15 cellular contexts compared by ENCODE assay signal in the genomic region with DNA sequence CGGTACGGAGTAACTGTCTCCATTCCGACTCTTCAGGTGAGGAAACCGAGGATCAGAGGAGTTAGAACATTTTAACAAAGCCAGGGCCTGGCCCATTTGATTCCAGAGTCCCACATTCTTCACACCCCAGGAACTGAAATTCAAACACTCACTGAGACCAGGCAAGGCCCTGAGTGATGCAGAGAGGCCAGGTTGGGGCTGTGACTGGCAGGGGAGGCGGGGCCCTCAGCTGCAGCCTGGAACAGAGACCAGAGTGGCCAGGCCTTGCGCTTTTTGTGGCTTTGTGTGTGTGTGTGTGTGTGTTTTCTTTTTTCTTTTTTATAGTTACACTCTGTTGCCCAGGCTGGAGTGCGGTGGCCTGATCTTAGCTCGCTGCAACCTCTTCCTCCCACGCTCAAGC. TPM values are rescaled to one million over a fixed set of nuclear protein-coding genes. Genes with fewer than 3 reads are reported as not detected.
A peak's percentile ranks its signal among the peaks of the same experiment; 100 is the strongest.
DNase-seq lines count a peak whose midpoint lies in the region; ATAC-seq and TF ChIP-seq lines count a peak whose summit lies in the region.
"Had no signal": no experiment of that assay in that cellular context is flagged by ENCODE, and none has a peak within 500 bp of the region (broad histone marks: within the 10 kb centered on the region; RNA-seq: fewer than 3 reads in every experiment).

No MANE protein-coding gene starts in this region.

- H4K5ac ChIP-seq in H9 (ENCODE audit: insufficient read length, low read depth, low read length) = no peak overlapping the region

- no CpG with 5 or more reads among the region's 9 CpGs for WGBS in H9 (ENCODE audit: extremely low coverage, insufficient read length, low lambda C conversion rate)

- H2BK5ac ChIP-seq in H9 (ENCODE audit: insufficient read length, low read length) = no peak overlapping the region

- no peak overlapping the region for H2AK5ac ChIP-seq in H9 (ENCODE audit: insufficient read length, low read length)

- H2AFZ ChIP-seq in H9 (ENCODE audit: low read length) = no peak overlapping the region
- H2AFZ ChIP-seq: GM23248 had no signal

- no peak overlapping the region for H2BK20ac ChIP-seq in H9 (ENCODE audit: low read depth, low read length, poor library complexity, severe bottlenecking)

- peaks cover 3% of the 10 kb centered on the region for H3K23me2 ChIP-seq in H9 (ENCODE audit: insufficient read length, low read depth, low read length, poor library complexity, severe bottlenecking)

- H2BK12ac ChIP-seq in H9 (ENCODE audit: insufficient read length, low read depth, low read length) = no peak overlapping the region

- ATAC-seq in naive B cell (ENCODE audit: low read depth in 2 of 2) (no peak), GM21529 (IDR thresholded peaks at IDR 0.05; ENCODE audit: unreplicated experiment) (no peak), GM18511 (IDR thresholded peaks at IDR 0.05; ENCODE audit: unreplicated experiment) (no peak), GM21526 (IDR thresholded peaks at IDR 0.05; ENCODE audit: low FRiP score, unreplicated experiment) (no peak)

- no peak overlapping the region for H3K27ac ChIP-seq in H9 (ENCODE audit: insufficient read length, low read depth, low read length)
- H3K27ac ChIP-seq: GM23248 had no signal

- no peak overlapping the region for H3T11ph ChIP-seq in H9 (ENCODE audit: low read length)

- H3K14ac ChIP-seq in H9 (ENCODE audit: insufficient read depth, low read length) = no peak overlapping the region

- no peak for TF ChIP-seq CTCF in H9 (conservative IDR thresholded peaks at IDR 0.05)

- H3K4me3 Mint-ChIP-seq in activated T-cell treated with anti-CD3 and anti-CD28 coated beads, Interleukin-2, amount 50 U/mL, for 24 hours = no peak overlapping the region
- H3K4me3 Mint-ChIP-seq in H9 (peak overlapping the region in 1 of 2 experiments; percentile 17; a peak in 1 of 5 replicates), naive B cell (peak overlapping the region in 1 of 8 donors; percentile 25)
- no peak overlapping the region for H3K4me3 Mint-ChIP-seq in activated T-helper 1 cell treated with anti-CD3 and anti-CD28 coated beads, Interleukin-12 subunit alpha, Interleukin-12 subunit beta, Interleukin-2, Interleukin-4 antibody, amounts not matched to agents 30 ng/mL and 10 ng/mL and 1 ng/mL, durations not matched to agents 14 hours and 24 hours and 36 hours

- H3K27ac Mint-ChIP-seq in activated T-cell treated with anti-CD3 and anti-CD28 coated beads, Interleukin-2, amount 50 U/mL, for 24 hours = peak overlapping the region; percentile 4
- H3K27ac Mint-ChIP-seq in H9 = peak overlapping the region; percentile 85 to 95 (median 93)
- H3K27ac Mint-ChIP-seq in activated T-helper 1 cell treated with anti-CD3 and anti-CD28 coated beads, Interleukin-12 subunit alpha, Interleukin-12 subunit beta, Interleukin-2, Interleukin-4 antibody, amounts not matched to agents 30 ng/mL and 10 ng/mL and 1 ng/mL, durations not matched to agents 14 hours and 24 hours and 36 hours = peak overlapping the region; percentile 23
- peak overlapping the region in 4 of 6 donors; percentile 47 to 92 (median 63) for H3K27ac Mint-ChIP-seq in naive B cell
- H3K27ac Mint-ChIP-seq: CD14-positive monocyte had no signal

- H4K8ac ChIP-seq in H9 (replicated peaks; ENCODE audit: insufficient read length, low read depth, low read length) = no peak overlapping the region

- no peak overlapping the region for H3K4ac ChIP-seq in H9 (ENCODE audit: low read depth, low read length)

- no peaks in the 10 kb centered on the region for H3K27me3 Mint-ChIP-seq in activated T-cell treated with anti-CD3 and anti-CD28 coated beads, Interleukin-2, amount 50 U/mL, for 24 hours
- H3K27me3 Mint-ChIP-seq in H9 (ENCODE audit: low read depth) = no peaks in the 10 kb centered on the region
- H3K27me3 Mint-ChIP-seq in activated T-helper 1 cell treated with anti-CD3 and anti-CD28 coated beads, Interleukin-12 subunit alpha, Interleukin-12 subunit beta, Interleukin-2, Interleukin-4 antibody, amounts not matched to agents 30 ng/mL and 10 ng/mL and 1 ng/mL, durations not matched to agents 14 hours and 24 hours and 36 hours (ENCODE audit: insufficient read depth) = no peaks in the 10 kb centered on the region
- H3K27me3 Mint-ChIP-seq in naive B cell = no peaks in the 10 kb centered on the region

- intact Hi-C loops in activated T-helper 1 cell treated with anti-CD3 and anti-CD28 coated beads, Interleukin-12 subunit alpha, Interleukin-12 subunit beta, Interleukin-2, Interleukin-4 antibody, amounts not matched to agents 30 ng/mL and 10 ng/mL and 1 ng/mL, durations not matched to agents 14 hours and 24 hours and 36 hours (cut with micrococcal nuclease) = no loop called here

- no peaks in the 10 kb centered on the region for H3K79me1 ChIP-seq in H9 (ENCODE audit: insufficient read depth, low read depth, low read length, poor library complexity, severe bottlenecking)

- no peak overlapping the region for H3K18ac ChIP-seq in H9 (ENCODE audit: insufficient read length, low read depth, low read length)

- no peak overlapping the region for H4K91ac ChIP-seq in H9 (ENCODE audit: insufficient read length, low read depth, low read length)

- no peak overlapping the region for H2BK15ac ChIP-seq in H9 (ENCODE audit: low read depth, low read length)

- no peaks in the 10 kb centered on the region; the same call in 1 of the 2 replicates for H3K4me1 ChIP-seq in H9 (ENCODE audit: insufficient read depth, low read length)

- no peak overlapping the region for H3K56ac ChIP-seq in H9 (ENCODE audit: insufficient read length, low read depth, low read length)

- H3K4me1 Mint-ChIP-seq in activated T-cell treated with anti-CD3 and anti-CD28 coated beads, Interleukin-2, amount 50 U/mL, for 24 hours (ENCODE audit: low read depth) = peaks cover 13% of the 10 kb centered on the region
- peaks cover 34 to 51% of the 10 kb centered on the region in 2 experiments for H3K4me1 Mint-ChIP-seq in H9
- no peaks in the 10 kb centered on the region for H3K4me1 Mint-ChIP-seq in activated T-helper 1 cell treated with anti-CD3 and anti-CD28 coated beads, Interleukin-12 subunit alpha, Interleukin-12 subunit beta, Interleukin-2, Interleukin-4 antibody, amounts not matched to agents 30 ng/mL and 10 ng/mL and 1 ng/mL, durations not matched to agents 14 hours and 24 hours and 36 hours (ENCODE audit: low read depth)
- H3K4me1 Mint-ChIP-seq in naive B cell = peaks cover 27 to 40% (median 32%) of the 10 kb centered on the region in 3 donors

- no peak overlapping the region for H3K4me2 ChIP-seq in H9 (ENCODE audit: insufficient read depth, insufficient read length, low read length)

- no peak overlapping the region for H2BK120ac ChIP-seq in H9 (ENCODE audit: low read depth, low read length, poor library complexity, severe bottlenecking)

- H3K23ac ChIP-seq in H9 (ENCODE audit: insufficient read length, low read depth, low read length) = no peak overlapping the region

- no peaks in the 10 kb centered on the region for H3K79me2 ChIP-seq in H9 (ENCODE audit: insufficient read depth, low read length)

- H3K27me3 ChIP-seq in H9 (ENCODE audit: insufficient read depth, low read length) = no peaks in the 10 kb centered on the region

- no peak overlapping the region for H3K9ac ChIP-seq in H9 (ENCODE audit: extremely low read depth, insufficient read length, low read length)
- H3K9ac ChIP-seq: GM23248 had no signal

- H3K9me3 ChIP-seq in H9 (ENCODE audit: control insufficient read depth, low read depth, low read length) = no peaks in the 10 kb centered on the region

- H4K20me1 ChIP-seq in H9 (ENCODE audit: control insufficient read depth, insufficient read depth, insufficient read length) = no peaks in the 10 kb centered on the region

- DNase-seq in activated T-cell treated with anti-CD3 and anti-CD28 coated beads, Interleukin-2, amount 50 U/mL, for 24 hours = no peak
- DNase-seq in activated T-cell treated with anti-CD3 and anti-CD28 coated beads for 4 hours (no peak), H9 (peak; percentile 59), naive B cell (no peak)
- DNase-seq in activated T-helper 1 cell treated with anti-CD3 and anti-CD28 coated beads, Interleukin-12 subunit alpha, Interleukin-12 subunit beta, Interleukin-2, Interleukin-4 antibody, amounts not matched to agents 30 ng/mL and 10 ng/mL and 1 ng/mL, durations not matched to agents 14 hours and 24 hours and 36 hours (ENCODE audit: low spot score) = no peak
- DNase-seq: Calu3, GM23248, NCI-H187 treated with DMSO at 0.1 percent for 48 hours, NCI-H2171 treated with DMSO at 0.1 percent for 48 hours, NCI-H82, SIG-M5 had no signal

- H3K36me3 Mint-ChIP-seq in activated T-cell treated with anti-CD3 and anti-CD28 coated beads, Interleukin-2, amount 50 U/mL, for 24 hours (ENCODE audit: low read depth) = peaks cover 7% of the 10 kb centered on the region
- H3K36me3 Mint-ChIP-seq in H9 (ENCODE audit: insufficient read depth in 1 of 3, low read depth in 3 of 3) = no peaks in the 10 kb centered on the region
- H3K36me3 Mint-ChIP-seq in activated T-helper 1 cell treated with anti-CD3 and anti-CD28 coated beads, Interleukin-12 subunit alpha, Interleukin-12 subunit beta, Interleukin-2, Interleukin-4 antibody, amounts not matched to agents 30 ng/mL and 10 ng/mL and 1 ng/mL, durations not matched to agents 14 hours and 24 hours and 36 hours (ENCODE audit: low read depth) = no peaks in the 10 kb centered on the region
- H3K36me3 Mint-ChIP-seq in naive B cell = peaks cover 7 to 10% of the 10 kb centered on the region in 2 donors
- H3K36me3 Mint-ChIP-seq: CD14-positive monocyte had no signal

- no peaks in the 10 kb centered on the region for H3K9me3 Mint-ChIP-seq in activated T-cell treated with anti-CD3 and anti-CD28 coated beads, Interleukin-2, amount 50 U/mL, for 24 hours
- no peaks in the 10 kb centered on the region for H3K9me3 Mint-ChIP-seq in H9
- H3K9me3 Mint-ChIP-seq in activated T-helper 1 cell treated with anti-CD3 and anti-CD28 coated beads, Interleukin-12 subunit alpha, Interleukin-12 subunit beta, Interleukin-2, Interleukin-4 antibody, amounts not matched to agents 30 ng/mL and 10 ng/mL and 1 ng/mL, durations not matched to agents 14 hours and 24 hours and 36 hours = no peaks in the 10 kb centered on the region
- H3K9me3 Mint-ChIP-seq in naive B cell = no peaks in the 10 kb centered on the region
- H3K9me3 Mint-ChIP-seq: CD14-positive monocyte had no signal

RNA-seq across cellular contexts. Expression of a gene that starts 57.2 kb away (rescaled TPM):
- total RNA-seq in H9 (2021) = 16.9 and 21.4 TPM in 2 replicates
- total RNA-seq in activated T-helper 1 cell treated with anti-CD3 and anti-CD28 coated beads, Interleukin-12 subunit alpha, Interleukin-12 subunit beta, Interleukin-2, Interleukin-4 antibody, amounts not matched to agents 30 ng/mL and 10 ng/mL and 1 ng/mL, durations not matched to agents 14 hours and 24 hours and 36 hours = 7.8 and 9.3 TPM in 2 replicates
- 10 to 100 TPM; 62.1 to 82.2 (median 70.3) TPM for polyA plus RNA-seq in naive B cell (ENCODE audit: low read depth in 6 of 6)

Comparison
In these comparisons a context has a peak if more than half of its experiments do, and no peak if none do; other contexts are left out.
1. H3K27ac Mint-ChIP-seq: peak in every context shown above with its lines; median percentile 93 in H9; 63 in naive B cell; 23 in activated T-helper 1 cell treated with anti-CD3 and anti-CD28 coated beads, Interleukin-12 subunit alpha, Interleukin-12 subunit beta, Interleukin-2, Interleukin-4 antibody, amounts not matched to agents 30 ng/mL and 10 ng/mL and 1 ng/mL, durations not matched to agents 14 hours and 24 hours and 36 hours; 4 in activated T-cell treated with anti-CD3 and anti-CD28 coated beads, Interleukin-2, amount 50 U/mL, for 24 hours.